Comparison of ENCODE assay signal across 13 cellular contexts in genomic region chr18:48944634-48945033, GRCh38. TPM values are rescaled to one million over a fixed set of nuclear protein-coding genes. Genes with fewer than 3 reads are reported as not detected.
A peak's percentile ranks its signal among the peaks of the same experiment; 100 is the strongest.
DNase-seq lines count a peak whose midpoint lies in the region; ATAC-seq and TF ChIP-seq lines count a peak whose summit lies in the region.
"Had no signal": no experiment of that assay in that cellular context is flagged by ENCODE, and none has a peak within 500 bp of the region (broad histone marks: within the 10 kb centered on the region; RNA-seq: fewer than 3 reads in every experiment).

No MANE protein-coding gene starts in this region.

- no peaks in the 10 kb centered on the region for H3K9me3 Mint-ChIP-seq in activated T-cell treated with anti-CD3 and anti-CD28 coated beads, Interleukin-2, amount 50 U/mL, for 24 hours
- H3K9me3 Mint-ChIP-seq in activated T-helper 2 cell treated with anti-CD3 and anti-CD28 coated beads, Interferon-gamma antibody, Interleukin-2, Interleukin-4, amounts not matched to agents 10 μg/mL and 5 μg/mL and 100 μg/mL, durations not matched to agents 14 hours and 24 hours and 36 hours = no peaks in the 10 kb centered on the region
- H3K9me3 Mint-ChIP-seq: activated B cell treated with CpG ODN at 0.5 μM for 24 hours had no signal

- no peak for TF ChIP-seq CTCF in liver (IDR thresholded peaks at IDR 0.05; ENCODE audit: low read depth, low read length, missing input control)

- H3K4me2 ChIP-seq in Karpas-422 (ENCODE audit: low read depth, low read length, poor library complexity, severe bottlenecking) = no peak overlapping the region

- peaks cover 70% of the 10 kb centered on the region for H3K36me3 Mint-ChIP-seq in activated T-cell treated with anti-CD3 and anti-CD28 coated beads, Interleukin-2, amount 50 U/mL, for 24 hours (ENCODE audit: low read depth)
- peaks cover 92% of the 10 kb centered on the region for H3K36me3 Mint-ChIP-seq in activated T-helper 2 cell treated with anti-CD3 and anti-CD28 coated beads, Interferon-gamma antibody, Interleukin-2, Interleukin-4, amounts not matched to agents 10 μg/mL and 5 μg/mL and 100 μg/mL, durations not matched to agents 14 hours and 24 hours and 36 hours (ENCODE audit: low read depth)

- no peaks in the 10 kb centered on the region for H3K9me2 ChIP-seq in Karpas-422 (replicated peaks; ENCODE audit: insufficient read depth, low read length)

- peak overlapping the region; percentile 35 to 42 for H3K27ac ChIP-seq in liver (ENCODE audit: low read depth in 1 of 2, low read length in 2 of 2)
- H3K27ac ChIP-seq in substantia nigra (ENCODE audit: low read depth, low read length, poor library complexity, severe bottlenecking) = peak overlapping the region; percentile 14
- H3K27ac ChIP-seq in Karpas-422 (ENCODE audit: low read length) = no peak overlapping the region
- H3K27ac ChIP-seq: colonic mucosa had no signal

- 84% methylated on average over 7 of the region's 7 CpGs for WGBS in liver

- no peaks in the 10 kb centered on the region for H3K79me2 ChIP-seq in Karpas-422 (ENCODE audit: low read length)

- no peak overlapping the region for H2AFZ ChIP-seq in Karpas-422 (ENCODE audit: low read length)

- intact Hi-C loops in activated T-helper 2 cell treated with anti-CD3 and anti-CD28 coated beads, Interferon-gamma antibody, Interleukin-2, Interleukin-4, amounts not matched to agents 10 μg/mL and 5 μg/mL and 100 μg/mL, durations not matched to agents 14 hours and 24 hours and 36 hours (cut with micrococcal nuclease) = loop anchor here (5.0 to 10.0 kb wide), 4 partner anchors 110 to 1340 kb away; partner anchors contain the start of genes CXXC1, MBD1 and SMAD2

- H4K20me1 ChIP-seq in Karpas-422 (ENCODE audit: insufficient read depth, low read depth, low read length) = 0 out of 2 replicates have a peak, but pooled peaks cover 4% of the 10 kb centered on the region

- DNase-seq in activated T-cell treated with anti-CD3 and anti-CD28 coated beads, Interleukin-2, amount 50 U/mL, for 1 hour = peak; percentile 35
- no peak for DNase-seq in activated T-cell treated with anti-CD3 and anti-CD28 coated beads, Interleukin-2, amount 50 U/mL, for 24 hours
- no peak for DNase-seq in activated T-helper 2 cell treated with anti-CD3 and anti-CD28 coated beads, Interferon-gamma antibody, Interleukin-2, Interleukin-4, amounts not matched to agents 10 μg/mL and 5 μg/mL and 100 μg/mL, durations not matched to agents 14 hours and 24 hours and 36 hours (ENCODE audit: low spot score)
- DNase-seq in substantia nigra (lab: John Stamatoyannopoulos, UW) (peak in 1 of 49 donors; percentile 18), Karpas-422 (no peak), NCI-H2029 treated with DMSO at 0.1 percent for 48 hours (lab: John Stamatoyannopoulos, UW) (no peak)
- DNase-seq: activated B cell treated with CpG ODN at 0.5 μM for 24 hours, AML-193, NCI-H526 treated with DMSO at 0.1 percent for 48 hours had no signal

- H3K27ac Mint-ChIP-seq in activated T-cell treated with anti-CD3 and anti-CD28 coated beads, Interleukin-2, amount 50 U/mL, for 24 hours = no peak overlapping the region
- H3K27ac Mint-ChIP-seq in activated T-helper 2 cell treated with anti-CD3 and anti-CD28 coated beads, Interferon-gamma antibody, Interleukin-2, Interleukin-4, amounts not matched to agents 10 μg/mL and 5 μg/mL and 100 μg/mL, durations not matched to agents 14 hours and 24 hours and 36 hours = no peak overlapping the region
- H3K27ac Mint-ChIP-seq: activated B cell treated with CpG ODN at 0.5 μM for 24 hours had no signal

- H3K36me3 ChIP-seq in liver (ENCODE audit: control insufficient read depth in 4 of 4, insufficient read depth in 3 of 4, low read depth in 1 of 4, low read length in 3 of 4) (peaks cover 0 to 2% (median 0%) of the 10 kb centered on the region in 4 donors), Karpas-422 (ENCODE audit: insufficient read depth, low read length) (no peaks in the 10 kb centered on the region)
- H3K36me3 ChIP-seq: colonic mucosa had no signal

- no peak overlapping the region for H3K9ac ChIP-seq in liver (ENCODE audit: low read depth in 1 of 2, low read length in 2 of 2)
- no peak overlapping the region for H3K9ac ChIP-seq in Karpas-422 (ENCODE audit: low read length)

- H3K27me3 ChIP-seq in liver (ENCODE audit: control insufficient read depth in 4 of 4, insufficient read depth in 4 of 4, low read length in 3 of 4) (no peaks in the 10 kb centered on the region), Karpas-422 (ENCODE audit: low read length) (no peaks in the 10 kb centered on the region; the same call in 1 of the 2 replicates)
- H3K27me3 ChIP-seq: colonic mucosa, tibial nerve had no signal

- H3K4me1 Mint-ChIP-seq in activated T-cell treated with anti-CD3 and anti-CD28 coated beads, Interleukin-2, amount 50 U/mL, for 24 hours (ENCODE audit: low read depth) = peaks cover 95% of the 10 kb centered on the region
- peaks cover 81% of the 10 kb centered on the region for H3K4me1 Mint-ChIP-seq in activated T-helper 2 cell treated with anti-CD3 and anti-CD28 coated beads, Interferon-gamma antibody, Interleukin-2, Interleukin-4, amounts not matched to agents 10 μg/mL and 5 μg/mL and 100 μg/mL, durations not matched to agents 14 hours and 24 hours and 36 hours (ENCODE audit: low read depth)

- H3K4me1 ChIP-seq in liver (ENCODE audit: control insufficient read depth in 4 of 4, insufficient read depth in 4 of 4, low read length in 3 of 4) (peaks cover 21 to 89% (median 82%) of the 10 kb centered on the region in 4 donors), Karpas-422 (ENCODE audit: low read length) (peaks cover 18% of the 10 kb centered on the region)

- no peaks in the 10 kb centered on the region for H3K27me3 Mint-ChIP-seq in activated T-cell treated with anti-CD3 and anti-CD28 coated beads, Interleukin-2, amount 50 U/mL, for 24 hours
- no peaks in the 10 kb centered on the region for H3K27me3 Mint-ChIP-seq in activated T-helper 2 cell treated with anti-CD3 and anti-CD28 coated beads, Interferon-gamma antibody, Interleukin-2, Interleukin-4, amounts not matched to agents 10 μg/mL and 5 μg/mL and 100 μg/mL, durations not matched to agents 14 hours and 24 hours and 36 hours (ENCODE audit: low read depth)
- H3K27me3 Mint-ChIP-seq: activated B cell treated with CpG ODN at 0.5 μM for 24 hours had no signal

- no peak for ATAC-seq in HG03571 (IDR thresholded peaks at IDR 0.05; ENCODE audit: unreplicated experiment)

- H3K4me3 Mint-ChIP-seq in activated T-cell treated with anti-CD3 and anti-CD28 coated beads, Interleukin-2, amount 50 U/mL, for 24 hours = no peak overlapping the region
- H3K4me3 Mint-ChIP-seq in activated T-helper 2 cell treated with anti-CD3 and anti-CD28 coated beads, Interferon-gamma antibody, Interleukin-2, Interleukin-4, amounts not matched to agents 10 μg/mL and 5 μg/mL and 100 μg/mL, durations not matched to agents 14 hours and 24 hours and 36 hours (ENCODE audit: low read depth) = peak overlapping the region; percentile 47
- H3K4me3 Mint-ChIP-seq: activated B cell treated with CpG ODN at 0.5 μM for 24 hours had no signal

- H3K9me3 ChIP-seq in liver (ENCODE audit: control insufficient read depth in 4 of 4, low read length in 3 of 4) (no peaks in the 10 kb centered on the region), Karpas-422 (ENCODE audit: low read length) (no peaks in the 10 kb centered on the region)
- H3K9me3 ChIP-seq: colonic mucosa, tibial nerve had no signal

- no peak for TF ChIP-seq RAD21 in liver (IDR thresholded peaks at IDR 0.05)

- H3K4me3 ChIP-seq in liver (ENCODE audit: low read depth in 1 of 3, low read length in 3 of 3) (no peak overlapping the region), Karpas-422 (ENCODE audit: low read length) (no peak overlapping the region)
- H3K4me3 ChIP-seq: colonic mucosa, tibial nerve had no signal

TF ChIP-seq in liver, 16 proteins besides CTCF, POLR2A, EP300 and RAD21 (continues in another document):
- TF ChIP-seq EGR1 (IDR thresholded peaks at IDR 0.05; ENCODE audit: low read depth in 2 of 2) (no peak), FOXA1 (IDR thresholded peaks at IDR 0.05) (no peak), REST (IDR thresholded peaks at IDR 0.05) (no peak)

RNA-seq across cellular contexts. Expression of gene SMAD7, which starts 6.1 kb away (rescaled TPM):
- total RNA-seq in activated T-helper 2 cell treated with anti-CD3 and anti-CD28 coated beads, Interferon-gamma antibody, Interleukin-2, Interleukin-4, amounts not matched to agents 10 μg/mL and 5 μg/mL and 100 μg/mL, durations not matched to agents 14 hours and 24 hours and 36 hours = 21.1 and 22.4 TPM in 2 replicates
- total RNA-seq in liver = 10 to 100 TPM in 1 of 2 donors, 1 to 10 TPM in 1; 9.4 to 11.8 TPM
- polyA plus RNA-seq in liver = 10 to 100 TPM in 1 of 2 donors, 1 to 10 TPM in 1; 3.2 to 10.7 TPM
- 1.3 and 2.1 TPM in 2 replicates for total RNA-seq in Karpas-422 (2014; rRNA removed; shearing (Covaris generic); ENCODE audit: low replicate concordance)
